ENCODE assay signal across 2 cellular contexts in genomic region chr2:238005528-238005927, GRCh38.
TF ChIP-seq lines count a peak whose summit lies in the region.

No MANE protein-coding gene starts in this region.

TF ChIP-seq in K562, 482 proteins besides CTCF, POLR2A, EP300 and RAD21:
- TF ChIP-seq TFE3 (CRISPR knock-in tag; IDR thresholded peaks at IDR 0.05) (peak; percentile 2; the same call in 1 of the 2 replicates), HES1 (IDR thresholded peaks at IDR 0.05; ENCODE audit: low read depth) (no peak)

TF ChIP-seq in GM23338, 12 proteins besides CTCF, POLR2A, EP300 and RAD21:
- TF ChIP-seq POLR2AphosphoS5 (IDR thresholded peaks at IDR 0.05; ENCODE audit: low read depth) (no peak), CREB1 (CRISPR knock-in tag; IDR thresholded peaks at IDR 0.05; ENCODE audit: low read depth) (no peak), ZNF331 (CRISPR knock-in tag; IDR thresholded peaks at IDR 0.05; ENCODE audit: low read depth) (no peak), STAT1 (IDR thresholded peaks at IDR 0.05; ENCODE audit: unreplicated experiment) (no peak), ETS1 (IDR thresholded peaks at IDR 0.05) (no peak), JUNB (IDR thresholded peaks at IDR 0.05; ENCODE audit: unreplicated experiment) (no peak), REST (IDR thresholded peaks at IDR 0.05; ENCODE audit: unreplicated experiment) (no peak), EZH2 (IDR thresholded peaks at IDR 0.05; ENCODE audit: low read depth, unreplicated experiment) (no peak), NANOG (IDR thresholded peaks at IDR 0.05; ENCODE audit: borderline replicate concordance) (no peak), ZNF114 (CRISPR knock-in tag; IDR thresholded peaks at IDR 0.05) (no peak), EZH2phosphoT487 (IDR thresholded peaks at IDR 0.05; ENCODE audit: unreplicated experiment) (no peak), ZNF462 (CRISPR knock-in tag; IDR thresholded peaks at IDR 0.05) (no peak)
